25 cellular contexts compared by ENCODE assay signal in the genomic region with DNA sequence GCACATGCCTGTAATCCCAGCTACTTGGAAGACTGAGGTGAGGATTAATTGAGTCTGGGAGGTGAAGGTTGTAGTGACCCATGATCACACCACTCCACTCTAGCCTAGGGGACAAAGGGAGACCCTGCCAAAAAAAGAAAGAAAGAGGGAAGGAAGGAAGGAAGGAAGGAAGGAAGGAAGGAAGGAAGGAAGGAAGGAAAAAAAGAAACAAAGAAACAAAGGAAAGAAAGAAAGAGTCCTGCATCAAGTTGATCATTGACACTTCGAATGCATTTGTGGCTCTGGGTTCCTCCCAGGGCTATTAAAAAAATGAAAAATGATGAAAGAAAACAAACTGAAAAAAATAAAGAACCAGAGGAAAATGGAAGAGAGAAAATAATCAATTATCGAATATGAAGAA. TPM values are rescaled to one million over a fixed set of nuclear protein-coding genes. Genes with fewer than 3 reads are reported as not detected.
"Had no signal": no experiment of that assay in that cellular context is flagged by ENCODE, and none has a peak within 500 bp of the region (broad histone marks: within the 10 kb centered on the region; RNA-seq: fewer than 3 reads in every experiment).

No MANE protein-coding gene starts in this region.

- ATAC-seq: lower lobe of right lung; mucosa of descending colon; naive thymus-derived CD4-positive, alpha-beta T cell had no signal

- H3K27me3 ChIP-seq: gastrocnemius medialis had no signal

- H3K9me3 ChIP-seq: esophagus squamous epithelium, gastrocnemius medialis, heart right ventricle, left lung, lower lobe of right lung, mucosa of descending colon had no signal

- H3K4me3 ChIP-seq: coronary artery, dorsolateral prefrontal cortex, esophagus squamous epithelium, gastrocnemius medialis, heart right ventricle, left lung, lower lobe of right lung, mucosa of descending colon had no signal

- H3K9me3 Mint-ChIP-seq: mesothelial cell of epicardium; naive thymus-derived CD4-positive, alpha-beta T cell had no signal

- H3K36me3 Mint-ChIP-seq: mesothelial cell of epicardium; naive thymus-derived CD4-positive, alpha-beta T cell had no signal

- H3K36me3 ChIP-seq: esophagus squamous epithelium, gastrocnemius medialis, heart right ventricle, left lung, lower lobe of right lung had no signal

- FAIRE-seq: colon, islet of Langerhans had no signal

- H3K4me3 Mint-ChIP-seq: mesothelial cell of epicardium; naive thymus-derived CD4-positive, alpha-beta T cell had no signal

- H3K27ac Mint-ChIP-seq: mesothelial cell of epicardium; naive thymus-derived CD4-positive, alpha-beta T cell had no signal

- DNase-seq: dermis blood vessel endothelial cell; dorsolateral prefrontal cortex; effector CD4-positive, alpha-beta T cell; effector memory CD4-positive, alpha-beta T cell; erythroblast; esophagus squamous epithelium; foreskin fibroblast; foreskin melanocyte; gastrocnemius medialis; glutamatergic neuron; heart right ventricle; hippocampal formation; left cardiac atrium; left lung; left ventricle myocardium superior; lower lobe of right lung; mesenchymal stem cell; mucosa of descending colon; naive thymus-derived CD4-positive, alpha-beta T cell had no signal

- H3K27ac ChIP-seq: coronary artery, dorsolateral prefrontal cortex, esophagus squamous epithelium, heart right ventricle, left lung, lower lobe of right lung had no signal

RNA-seq across cellular contexts. Expression of gene PRRT4, which starts 3.9 kb away (rescaled TPM):
- total RNA-seq: dermis blood vessel endothelial cell, kidney epithelial cell, lung microvascular endothelial cell had no signal
